1 cellular context compared by ENCODE assay signal in the genomic region with DNA sequence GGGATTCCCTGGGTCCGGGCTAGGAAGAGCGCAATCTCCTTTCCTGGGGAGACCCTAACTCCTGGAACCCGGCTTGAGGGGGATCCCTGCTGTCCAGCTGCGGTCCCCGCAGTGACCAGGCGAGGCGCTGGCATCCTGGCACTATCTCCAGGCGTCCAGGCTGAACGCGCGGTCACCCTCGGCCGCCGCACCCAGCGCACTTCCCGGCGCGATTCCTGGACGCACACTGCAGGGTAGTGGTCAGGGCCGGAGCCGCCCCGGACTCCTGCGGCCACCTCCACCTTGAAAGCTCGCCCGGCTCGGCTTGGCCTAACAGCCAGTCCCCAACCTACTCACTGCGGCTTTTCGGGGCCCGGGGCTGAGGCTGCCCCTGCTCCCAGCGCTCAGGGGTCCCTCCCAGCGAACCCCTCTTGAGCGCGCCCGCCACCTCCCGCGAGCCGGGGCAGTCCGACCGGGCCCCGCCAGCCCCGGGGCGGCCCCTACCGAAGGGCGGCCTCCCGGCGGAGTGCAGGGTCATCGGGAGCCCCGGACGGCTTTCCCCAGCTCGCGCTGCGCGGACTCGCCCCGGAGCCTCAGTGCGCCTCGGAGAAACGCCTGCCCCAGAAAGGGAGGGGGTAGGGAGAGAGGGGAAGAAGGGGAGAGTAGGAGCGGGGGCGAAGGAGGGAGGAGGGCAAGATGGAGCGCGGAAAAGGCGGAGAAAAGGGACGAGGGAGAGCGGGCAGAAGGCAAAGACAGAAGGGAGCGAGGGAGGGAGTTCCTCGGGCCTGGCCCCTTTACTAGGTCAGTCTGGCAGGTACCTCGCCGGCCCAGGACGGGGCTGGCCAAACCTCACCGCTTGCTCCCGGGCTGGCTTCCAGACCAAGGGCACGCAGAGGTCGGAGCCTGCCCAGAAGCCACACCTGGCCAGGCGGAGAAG.
TF ChIP-seq lines count a peak whose summit lies in the region.

No MANE protein-coding gene starts in this region.

TF ChIP-seq in HepG2, 621 proteins besides CTCF, POLR2A, EP300 and RAD21 (continued from another document and continues in another):
- TF ChIP-seq, protein P1, sequence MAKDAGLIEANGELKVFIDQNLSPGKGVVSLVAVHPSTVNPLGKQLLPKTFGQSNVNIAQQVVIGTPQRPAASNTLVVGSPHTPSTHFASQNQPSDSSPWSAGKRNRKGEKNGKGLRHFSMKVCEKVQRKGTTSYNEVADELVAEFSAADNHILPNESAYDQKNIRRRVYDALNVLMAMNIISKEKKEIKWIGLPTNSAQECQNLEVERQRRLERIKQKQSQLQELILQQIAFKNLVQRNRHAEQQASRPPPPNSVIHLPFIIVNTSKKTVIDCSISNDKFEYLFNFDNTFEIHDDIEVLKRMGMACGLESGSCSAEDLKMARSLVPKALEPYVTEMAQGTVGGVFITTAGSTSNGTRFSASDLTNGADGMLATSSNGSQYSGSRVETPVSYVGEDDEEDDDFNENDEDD (CRISPR knock-in tag; IDR thresholded peaks at IDR 0.05; ENCODE audit: borderline replicate concordance), result 0 out of 2 replicates have a peak, but pooled peaks have one; percentile 42
- TF ChIP-seq ESRRA (CRISPR knock-in tag; IDR thresholded peaks at IDR 0.05; ENCODE audit: low read depth) (peak; percentile 3; the same call in 1 of the 2 replicates), ZC3H4 (CRISPR knock-in tag; IDR thresholded peaks at IDR 0.05; ENCODE audit: borderline replicate concordance) (0 out of 2 replicates have a peak, but pooled peaks have one; percentile 68), ZNF282 (IDR thresholded peaks at IDR 0.05; ENCODE audit: partially characterized antibody) (no peak), KDM2A (CRISPR knock-in tag; IDR thresholded peaks at IDR 0.05; ENCODE audit: borderline replicate concordance, low read depth) (peak; percentile 76), ZNF564 (CRISPR knock-in tag; IDR thresholded peaks at IDR 0.05) (peak; percentile 65), RBM39 (IDR thresholded peaks at IDR 0.05; ENCODE audit: low read depth, low read length, poor library complexity, severe bottlenecking) (peak; percentile 63), SSRP1 (CRISPR knock-in tag; IDR thresholded peaks at IDR 0.05) (peak; percentile 73; the same call in 1 of the 2 replicates), RFXAP (CRISPR knock-in tag; IDR thresholded peaks at IDR 0.05; ENCODE audit: borderline replicate concordance) (0 out of 2 replicates have a peak, but pooled peaks have one; percentile 13), ZFP82 (CRISPR knock-in tag; IDR thresholded peaks at IDR 0.05; ENCODE audit: borderline replicate concordance) (peak; percentile 36; the same call in 1 of the 2 replicates), NCOA1 (CRISPR knock-in tag; IDR thresholded peaks at IDR 0.05) (no peak), SOX6 (IDR thresholded peaks at IDR 0.05) (no peak), SOX6 (CRISPR knock-in tag; IDR thresholded peaks at IDR 0.05) (no peak; the same call in 1 of the 2 replicates), ZBTB1 (CRISPR knock-in tag; IDR thresholded peaks at IDR 0.05; ENCODE audit: borderline replicate concordance) (no peak), ZNF652 (CRISPR knock-in tag; IDR thresholded peaks at IDR 0.05; ENCODE audit: borderline replicate concordance, low read depth) (no peak), NR3C1 (CRISPR knock-in tag; IDR thresholded peaks at IDR 0.05) (no peak), ZNF572 (CRISPR knock-in tag; IDR thresholded peaks at IDR 0.05) (no peak), SP2 (CRISPR knock-in tag; IDR thresholded peaks at IDR 0.05) (0 out of 2 replicates have a peak, but pooled peaks have one; percentile 35), ZNF790 (CRISPR knock-in tag; IDR thresholded peaks at IDR 0.05; ENCODE audit: borderline replicate concordance) (peak; percentile 80; the same call in 1 of the 2 replicates), ZNF510 (CRISPR knock-in tag; IDR thresholded peaks at IDR 0.05; ENCODE audit: low read depth) (no peak; the same call in 1 of the 2 replicates), SMARCE1 (IDR thresholded peaks at IDR 0.05; ENCODE audit: borderline replicate concordance) (no peak), KLF6 (CRISPR knock-in tag; IDR thresholded peaks at IDR 0.05) (peak; percentile 49; the same call in 1 of the 2 replicates), SALL2 (CRISPR knock-in tag; IDR thresholded peaks at IDR 0.05) (no peak; the same call in 1 of the 2 replicates), ISL2 (CRISPR knock-in tag; IDR thresholded peaks at IDR 0.05) (no peak), ZNF629 (CRISPR knock-in tag; conservative IDR thresholded peaks at IDR 0.05) (no peak), ZNF101 (CRISPR knock-in tag; IDR thresholded peaks at IDR 0.05; ENCODE audit: borderline replicate concordance, low read depth) (no peak), STAG1 (CRISPR knock-in tag; IDR thresholded peaks at IDR 0.05) (peak; percentile 75), GATA4 (IDR thresholded peaks at IDR 0.05; ENCODE audit: borderline replicate concordance, low read depth) (no peak), TCF7 (IDR thresholded peaks at IDR 0.05; ENCODE audit: low read depth) (no peak), NR2F1 (CRISPR knock-in tag; IDR thresholded peaks at IDR 0.05) (no peak), GATAD2A (CRISPR knock-in tag; IDR thresholded peaks at IDR 0.05) (peak; percentile 46; the same call in 1 of the 2 replicates), ZNF703 (CRISPR knock-in tag; IDR thresholded peaks at IDR 0.05; ENCODE audit: borderline replicate concordance) (no peak; the same call in 1 of the 2 replicates), GTF3A (CRISPR knock-in tag; conservative IDR thresholded peaks at IDR 0.05) (0 out of 2 replicates have a peak, but pooled peaks have one; percentile 51), RBFOX2 (IDR thresholded peaks at IDR 0.05; ENCODE audit: low read depth, low read length) (peak; percentile 98)
- TF ChIP-seq, protein P2, sequence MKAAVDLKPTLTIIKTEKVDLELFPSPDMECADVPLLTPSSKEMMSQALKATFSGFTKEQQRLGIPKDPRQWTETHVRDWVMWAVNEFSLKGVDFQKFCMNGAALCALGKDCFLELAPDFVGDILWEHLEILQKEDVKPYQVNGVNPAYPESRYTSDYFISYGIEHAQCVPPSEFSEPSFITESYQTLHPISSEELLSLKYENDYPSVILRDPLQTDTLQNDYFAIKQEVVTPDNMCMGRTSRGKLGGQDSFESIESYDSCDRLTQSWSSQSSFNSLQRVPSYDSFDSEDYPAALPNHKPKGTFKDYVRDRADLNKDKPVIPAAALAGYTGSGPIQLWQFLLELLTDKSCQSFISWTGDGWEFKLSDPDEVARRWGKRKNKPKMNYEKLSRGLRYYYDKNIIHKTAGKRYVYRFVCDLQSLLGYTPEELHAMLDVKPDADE (CRISPR knock-in tag; IDR thresholded peaks at IDR 0.05), result no peak
- TF ChIP-seq, protein P3, sequence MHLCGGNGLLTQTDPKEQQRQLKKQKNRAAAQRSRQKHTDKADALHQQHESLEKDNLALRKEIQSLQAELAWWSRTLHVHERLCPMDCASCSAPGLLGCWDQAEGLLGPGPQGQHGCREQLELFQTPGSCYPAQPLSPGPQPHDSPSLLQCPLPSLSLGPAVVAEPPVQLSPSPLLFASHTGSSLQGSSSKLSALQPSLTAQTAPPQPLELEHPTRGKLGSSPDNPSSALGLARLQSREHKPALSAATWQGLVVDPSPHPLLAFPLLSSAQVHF (CRISPR knock-in tag; IDR thresholded peaks at IDR 0.05), result no peak
- TF ChIP-seq, protein P4, sequence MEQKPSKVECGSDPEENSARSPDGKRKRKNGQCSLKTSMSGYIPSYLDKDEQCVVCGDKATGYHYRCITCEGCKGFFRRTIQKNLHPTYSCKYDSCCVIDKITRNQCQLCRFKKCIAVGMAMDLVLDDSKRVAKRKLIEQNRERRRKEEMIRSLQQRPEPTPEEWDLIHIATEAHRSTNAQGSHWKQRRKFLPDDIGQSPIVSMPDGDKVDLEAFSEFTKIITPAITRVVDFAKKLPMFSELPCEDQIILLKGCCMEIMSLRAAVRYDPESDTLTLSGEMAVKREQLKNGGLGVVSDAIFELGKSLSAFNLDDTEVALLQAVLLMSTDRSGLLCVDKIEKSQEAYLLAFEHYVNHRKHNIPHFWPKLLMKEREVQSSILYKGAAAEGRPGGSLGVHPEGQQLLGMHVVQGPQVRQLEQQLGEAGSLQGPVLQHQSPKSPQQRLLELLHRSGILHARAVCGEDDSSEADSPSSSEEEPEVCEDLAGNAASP (CRISPR knock-in tag; IDR thresholded peaks at IDR 0.05; ENCODE audit: borderline replicate concordance), result peak; percentile 48; the same call in 1 of the 2 replicates
- TF ChIP-seq, protein P5, sequence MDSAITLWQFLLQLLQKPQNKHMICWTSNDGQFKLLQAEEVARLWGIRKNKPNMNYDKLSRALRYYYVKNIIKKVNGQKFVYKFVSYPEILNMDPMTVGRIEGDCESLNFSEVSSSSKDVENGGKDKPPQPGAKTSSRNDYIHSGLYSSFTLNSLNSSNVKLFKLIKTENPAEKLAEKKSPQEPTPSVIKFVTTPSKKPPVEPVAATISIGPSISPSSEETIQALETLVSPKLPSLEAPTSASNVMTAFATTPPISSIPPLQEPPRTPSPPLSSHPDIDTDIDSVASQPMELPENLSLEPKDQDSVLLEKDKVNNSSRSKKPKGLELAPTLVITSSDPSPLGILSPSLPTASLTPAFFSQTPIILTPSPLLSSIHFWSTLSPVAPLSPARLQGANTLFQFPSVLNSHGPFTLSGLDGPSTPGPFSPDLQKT (CRISPR knock-in tag; IDR thresholded peaks at IDR 0.05; ENCODE audit: borderline replicate concordance), result no peak
- TF ChIP-seq, protein P6, sequence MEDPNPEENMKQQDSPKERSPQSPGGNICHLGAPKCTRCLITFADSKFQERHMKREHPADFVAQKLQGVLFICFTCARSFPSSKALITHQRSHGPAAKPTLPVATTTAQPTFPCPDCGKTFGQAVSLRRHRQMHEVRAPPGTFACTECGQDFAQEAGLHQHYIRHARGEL (CRISPR knock-in tag; IDR thresholded peaks at IDR 0.05), result no peak
- TF ChIP-seq, protein P7, sequence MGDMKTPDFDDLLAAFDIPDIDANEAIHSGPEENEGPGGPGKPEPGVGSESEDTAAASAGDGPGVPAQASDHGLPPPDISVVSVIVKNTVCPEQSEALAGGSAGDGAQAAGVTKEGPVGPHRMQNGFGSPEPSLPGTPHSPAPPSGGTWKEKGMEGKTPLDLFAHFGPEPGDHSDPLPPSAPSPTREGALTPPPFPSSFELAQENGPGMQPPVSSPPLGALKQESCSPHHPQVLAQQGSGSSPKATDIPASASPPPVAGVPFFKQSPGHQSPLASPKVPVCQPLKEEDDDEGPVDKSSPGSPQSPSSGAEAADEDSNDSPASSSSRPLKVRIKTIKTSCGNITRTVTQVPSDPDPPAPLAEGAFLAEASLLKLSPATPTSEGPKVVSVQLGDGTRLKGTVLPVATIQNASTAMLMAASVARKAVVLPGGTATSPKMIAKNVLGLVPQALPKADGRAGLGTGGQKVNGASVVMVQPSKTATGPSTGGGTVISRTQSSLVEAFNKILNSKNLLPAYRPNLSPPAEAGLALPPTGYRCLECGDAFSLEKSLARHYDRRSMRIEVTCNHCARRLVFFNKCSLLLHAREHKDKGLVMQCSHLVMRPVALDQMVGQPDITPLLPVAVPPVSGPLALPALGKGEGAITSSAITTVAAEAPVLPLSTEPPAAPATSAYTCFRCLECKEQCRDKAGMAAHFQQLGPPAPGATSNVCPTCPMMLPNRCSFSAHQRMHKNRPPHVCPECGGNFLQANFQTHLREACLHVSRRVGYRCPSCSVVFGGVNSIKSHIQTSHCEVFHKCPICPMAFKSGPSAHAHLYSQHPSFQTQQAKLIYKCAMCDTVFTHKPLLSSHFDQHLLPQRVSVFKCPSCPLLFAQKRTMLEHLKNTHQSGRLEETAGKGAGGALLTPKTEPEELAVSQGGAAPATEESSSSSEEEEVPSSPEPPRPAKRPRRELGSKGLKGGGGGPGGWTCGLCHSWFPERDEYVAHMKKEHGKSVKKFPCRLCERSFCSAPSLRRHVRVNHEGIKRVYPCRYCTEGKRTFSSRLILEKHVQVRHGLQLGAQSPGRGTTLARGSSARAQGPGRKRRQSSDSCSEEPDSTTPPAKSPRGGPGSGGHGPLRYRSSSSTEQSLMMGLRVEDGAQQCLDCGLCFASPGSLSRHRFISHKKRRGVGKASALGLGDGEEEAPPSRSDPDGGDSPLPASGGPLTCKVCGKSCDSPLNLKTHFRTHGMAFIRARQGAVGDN (CRISPR knock-in tag; IDR thresholded peaks at IDR 0.05), result peak; percentile 91
- TF ChIP-seq, protein P8, sequence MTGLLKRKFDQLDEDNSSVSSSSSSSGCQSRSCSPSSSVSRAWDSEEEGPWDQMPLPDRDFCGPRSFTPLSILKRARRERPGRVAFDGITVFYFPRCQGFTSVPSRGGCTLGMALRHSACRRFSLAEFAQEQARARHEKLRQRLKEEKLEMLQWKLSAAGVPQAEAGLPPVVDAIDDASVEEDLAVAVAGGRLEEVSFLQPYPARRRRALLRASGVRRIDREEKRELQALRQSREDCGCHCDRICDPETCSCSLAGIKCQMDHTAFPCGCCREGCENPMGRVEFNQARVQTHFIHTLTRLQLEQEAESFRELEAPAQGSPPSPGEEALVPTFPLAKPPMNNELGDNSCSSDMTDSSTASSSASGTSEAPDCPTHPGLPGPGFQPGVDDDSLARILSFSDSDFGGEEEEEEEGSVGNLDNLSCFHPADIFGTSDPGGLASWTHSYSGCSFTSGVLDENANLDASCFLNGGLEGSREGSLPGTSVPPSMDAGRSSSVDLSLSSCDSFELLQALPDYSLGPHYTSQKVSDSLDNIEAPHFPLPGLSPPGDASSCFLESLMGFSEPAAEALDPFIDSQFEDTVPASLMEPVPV (CRISPR knock-in tag; IDR thresholded peaks at IDR 0.05), result peak; percentile 26; the same call in 1 of the 2 replicates
- TF ChIP-seq, protein P9, sequence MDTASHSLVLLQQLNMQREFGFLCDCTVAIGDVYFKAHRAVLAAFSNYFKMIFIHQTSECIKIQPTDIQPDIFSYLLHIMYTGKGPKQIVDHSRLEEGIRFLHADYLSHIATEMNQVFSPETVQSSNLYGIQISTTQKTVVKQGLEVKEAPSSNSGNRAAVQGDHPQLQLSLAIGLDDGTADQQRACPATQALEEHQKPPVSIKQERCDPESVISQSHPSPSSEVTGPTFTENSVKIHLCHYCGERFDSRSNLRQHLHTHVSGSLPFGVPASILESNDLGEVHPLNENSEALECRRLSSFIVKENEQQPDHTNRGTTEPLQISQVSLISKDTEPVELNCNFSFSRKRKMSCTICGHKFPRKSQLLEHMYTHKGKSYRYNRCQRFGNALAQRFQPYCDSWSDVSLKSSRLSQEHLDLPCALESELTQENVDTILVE (CRISPR knock-in tag; IDR thresholded peaks at IDR 0.05), result no peak
- TF ChIP-seq, protein P10, sequence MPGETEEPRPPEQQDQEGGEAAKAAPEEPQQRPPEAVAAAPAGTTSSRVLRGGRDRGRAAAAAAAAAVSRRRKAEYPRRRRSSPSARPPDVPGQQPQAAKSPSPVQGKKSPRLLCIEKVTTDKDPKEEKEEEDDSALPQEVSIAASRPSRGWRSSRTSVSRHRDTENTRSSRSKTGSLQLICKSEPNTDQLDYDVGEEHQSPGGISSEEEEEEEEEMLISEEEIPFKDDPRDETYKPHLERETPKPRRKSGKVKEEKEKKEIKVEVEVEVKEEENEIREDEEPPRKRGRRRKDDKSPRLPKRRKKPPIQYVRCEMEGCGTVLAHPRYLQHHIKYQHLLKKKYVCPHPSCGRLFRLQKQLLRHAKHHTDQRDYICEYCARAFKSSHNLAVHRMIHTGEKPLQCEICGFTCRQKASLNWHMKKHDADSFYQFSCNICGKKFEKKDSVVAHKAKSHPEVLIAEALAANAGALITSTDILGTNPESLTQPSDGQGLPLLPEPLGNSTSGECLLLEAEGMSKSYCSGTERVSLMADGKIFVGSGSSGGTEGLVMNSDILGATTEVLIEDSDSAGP (CRISPR knock-in tag; IDR thresholded peaks at IDR 0.05; ENCODE audit: borderline replicate concordance), result peak; percentile 92
